Comparison of ENCODE assay signal across 1 cellular context in genomic region chr17:41907633-41908539, GRCh38.
TF ChIP-seq lines count a peak whose summit lies in the region.

No MANE protein-coding gene starts in this region.

TF ChIP-seq in HepG2, 621 proteins besides CTCF, POLR2A, EP300 and RAD21 (continued from another document and continues in another):
- TF ChIP-seq KMT2B (CRISPR knock-in tag; IDR thresholded peaks at IDR 0.05), result 0 out of 2 replicates have a peak, but pooled peaks have one; percentile 69
- no peak for TF ChIP-seq BCLAF1 (IDR thresholded peaks at IDR 0.05)
- peak; percentile 77; the same call in 1 of the 2 replicates for TF ChIP-seq SNAPC4 (CRISPR knock-in tag; IDR thresholded peaks at IDR 0.05)
- TF ChIP-seq ZNF280B (CRISPR knock-in tag; IDR thresholded peaks at IDR 0.05; ENCODE audit: borderline replicate concordance), result peak; percentile 90
- TF ChIP-seq ZKSCAN1 (IDR thresholded peaks at IDR 0.05; ENCODE audit: low read length), result peak; percentile 96
- TF ChIP-seq SMARCE1 (IDR thresholded peaks at IDR 0.05; ENCODE audit: borderline replicate concordance), result no peak
- TF ChIP-seq DMTF1 (CRISPR knock-in tag; IDR thresholded peaks at IDR 0.05), result no peak
- TF ChIP-seq ZNF33B (CRISPR knock-in tag; IDR thresholded peaks at IDR 0.05), result peak; percentile 37; the same call in 1 of the 2 replicates
- TF ChIP-seq MTA3 (CRISPR knock-in tag; IDR thresholded peaks at IDR 0.05), result no peak
- no peak for TF ChIP-seq PRPF4 (IDR thresholded peaks at IDR 0.05; ENCODE audit: low read depth, low read length, poor library complexity, severe bottlenecking)
- no peak for TF ChIP-seq ZNF512B (CRISPR knock-in tag; IDR thresholded peaks at IDR 0.05; ENCODE audit: borderline replicate concordance)
- TF ChIP-seq SKIL (CRISPR knock-in tag; IDR thresholded peaks at IDR 0.05; ENCODE audit: borderline replicate concordance), result no peak
- TF ChIP-seq IKZF5 (CRISPR knock-in tag; IDR thresholded peaks at IDR 0.05), result peak; percentile 87
- no peak for TF ChIP-seq ZNF552 (CRISPR knock-in tag; IDR thresholded peaks at IDR 0.05; ENCODE audit: borderline replicate concordance)
- no peak for TF ChIP-seq PAF1 (CRISPR knock-in tag; IDR thresholded peaks at IDR 0.05)
- no peak for TF ChIP-seq ZSCAN22 (CRISPR knock-in tag; IDR thresholded peaks at IDR 0.05)
- TF ChIP-seq GPBP1L1 (CRISPR knock-in tag; IDR thresholded peaks at IDR 0.05), result no peak
- peak; percentile 61 for TF ChIP-seq FOXO1 (CRISPR knock-in tag; IDR thresholded peaks at IDR 0.05)
- TF ChIP-seq DDIT3 (CRISPR knock-in tag; IDR thresholded peaks at IDR 0.05), result no peak
- peak; percentile 97; the same call in 1 of the 2 replicates for TF ChIP-seq ZNF292 (CRISPR knock-in tag; IDR thresholded peaks at IDR 0.05; ENCODE audit: borderline replicate concordance, low read depth)
- TF ChIP-seq NCOA5 (CRISPR knock-in tag; IDR thresholded peaks at IDR 0.05), result no peak
- TF ChIP-seq KDM1A (CRISPR knock-in tag; IDR thresholded peaks at IDR 0.05), result peak; percentile 95
- TF ChIP-seq ZNF570 (CRISPR knock-in tag; IDR thresholded peaks at IDR 0.05; ENCODE audit: borderline replicate concordance), result no peak
- peak; percentile 66 for TF ChIP-seq KDM2A (CRISPR knock-in tag; IDR thresholded peaks at IDR 0.05; ENCODE audit: borderline replicate concordance, low read depth)
- TF ChIP-seq SRSF9 (IDR thresholded peaks at IDR 0.05; ENCODE audit: borderline replicate concordance, insufficient read depth, low read depth, low read length, poor library complexity, severe bottlenecking), result no peak
- no peak for TF ChIP-seq ZNF619 (CRISPR knock-in tag; IDR thresholded peaks at IDR 0.05)
- peak in 1 of 2 experiments; percentile 62; a peak in 1 of 4 replicates for TF ChIP-seq KLF16 (CRISPR knock-in tag; IDR thresholded peaks at IDR 0.05)
- peak; percentile 18; the same call in 1 of the 2 replicates for TF ChIP-seq CREM (IDR thresholded peaks at IDR 0.05)
- no peak for TF ChIP-seq CREM (CRISPR knock-in tag; IDR thresholded peaks at IDR 0.05)
- 0 out of 2 replicates have a peak, but pooled peaks have one; percentile 20 for TF ChIP-seq ZNF878 (CRISPR knock-in tag; IDR thresholded peaks at IDR 0.05)
- TF ChIP-seq RNF219 (CRISPR knock-in tag; IDR thresholded peaks at IDR 0.05), result no peak
- peak; percentile 96; the same call in 1 of the 2 replicates for TF ChIP-seq ZNF691 (CRISPR knock-in tag; IDR thresholded peaks at IDR 0.05; ENCODE audit: borderline replicate concordance, low read depth)
- peak; percentile 79 for TF ChIP-seq ZNF644 (CRISPR knock-in tag; IDR thresholded peaks at IDR 0.05; ENCODE audit: low read depth)
